In genomic region chr19:9144920-9145319, GRCh38 we compare ENCODE assay signal across 26 cellular contexts. TPM values are rescaled to one million over a fixed set of nuclear protein-coding genes. Genes with fewer than 3 reads are reported as not detected.
A peak's percentile ranks its signal among the peaks of the same experiment; 100 is the strongest.
DNase-seq lines count a peak whose midpoint lies in the region; ATAC-seq, FAIRE-seq and TF ChIP-seq lines count a peak whose summit lies in the region.
"Had no signal": no experiment of that assay in that cellular context is flagged by ENCODE, and none has a peak within 500 bp of the region (broad histone marks: within the 10 kb centered on the region; RNA-seq: fewer than 3 reads in every experiment).

No MANE protein-coding gene starts in this region.

- TF ChIP-seq CTCF in NB4 (IDR thresholded peaks at IDR 0.05; ENCODE audit: low read depth, low read length) (no peak), K562 (IDR thresholded peaks at IDR 0.05 in 2 of 3, conservative IDR thresholded peaks at IDR 0.05 in 1 of 3; ENCODE audit: insufficient read depth in 2 of 3, low read depth in 1 of 3, low read length in 3 of 3) (no peak)

- CTCF ChIA-PET in K562 (lab: Yijun Ruan, JAX; ENCODE audit: low intra/inter-chr PET ratio): no interaction called here

- H3K79me2 ChIP-seq in GM23248 (ENCODE audit: insufficient read depth): peaks cover 97% of the 10 kb centered on the region
- H3K79me2 ChIP-seq in K562 (ENCODE audit: control insufficient read depth, insufficient read depth, low read length): peaks cover 97% of the 10 kb centered on the region

- no peak for ATAC-seq in K562
- ATAC-seq in Right ventricle myocardium inferior: no peak
- no peak for ATAC-seq in GM21423 (IDR thresholded peaks at IDR 0.05; ENCODE audit: unreplicated experiment)
- ATAC-seq: activated CD8-positive, alpha-beta T cell treated with anti-CD3 and anti-CD28 coated beads, Interleukin-2, amount 10 ng/mL, durations not matched to agents 7 days and 5 days; lower lobe of right lung had no signal

- H3K9ac ChIP-seq in GM23248 (no peak overlapping the region), K562 (ENCODE audit: insufficient read depth in 1 of 2, low read depth in 2 of 2, low read length in 2 of 2) (no peak overlapping the region)
- H3K9ac ChIP-seq: SK-N-SH had no signal

- POLR2A ChIA-PET in K562 (lab: Yijun Ruan, JAX): interaction anchor here (0.5 kb wide), 1 partner anchor 15 kb away, joined by 3 read pairs; no protein-coding TSS in a partner anchor

- H3K27me3 ChIP-seq in GM23248 (replicated peaks; ENCODE audit: insufficient read depth) (no peaks in the 10 kb centered on the region), K562 (ENCODE audit: control insufficient read depth in 2 of 2, insufficient read depth in 2 of 2, low read length in 2 of 2) (no peaks in the 10 kb centered on the region)
- H3K27me3 ChIP-seq: tibial nerve had no signal

- H3K9me2 ChIP-seq in GM23248 (ENCODE audit: insufficient read depth): no peaks in the 10 kb centered on the region
- H3K9me2 ChIP-seq: SK-N-SH had no signal

- peaks cover 6% of the 10 kb centered on the region; the same call in 1 of the 2 replicates for H3F3A ChIP-seq in GM23248 (ENCODE audit: insufficient read depth)

- H3K4me3 ChIP-seq in GM23248 (no peak overlapping the region), NB4 (ENCODE audit: low read depth, low read length) (no peak overlapping the region), K562 (no peak overlapping the region)
- H3K4me3 ChIP-seq: lower lobe of right lung, tibial nerve had no signal

- no peaks in the 10 kb centered on the region for H3K9me1 ChIP-seq in K562 (ENCODE audit: control insufficient read depth, insufficient read depth, low read length)

- H3K36me3 ChIP-seq in GM23248 (ENCODE audit: low read depth) (peaks cover 26% of the 10 kb centered on the region), K562 (ENCODE audit: control insufficient read depth, insufficient read depth, low read length) (peaks cover 57% of the 10 kb centered on the region)

- TF ChIP-seq EP300 in K562 (IDR thresholded peaks at IDR 0.05; ENCODE audit: low read length): no peak

- no peak overlapping the region for H3K27ac ChIP-seq in GM23248
- H3K27ac ChIP-seq in K562 (ENCODE audit: extremely low read depth, low read depth, low read length): no peak overlapping the region
- H3K27ac ChIP-seq: lower lobe of right lung, tibial nerve had no signal

- peaks cover 8% of the 10 kb centered on the region for H3K4me1 ChIP-seq in GM23248 (ENCODE audit: insufficient read depth)
- 0 out of 5 replicates have a peak, but pooled peaks cover 0 to 5% of the 10 kb centered on the region in 2 experiments for H3K4me1 ChIP-seq in K562 (replicated peaks in 1 of 2; ENCODE audit: control insufficient read depth in 2 of 2, insufficient read depth in 2 of 2, low read length in 2 of 2)

- H3K9me3 ChIP-seq in GM23248 (ENCODE audit: low read depth) (no peaks in the 10 kb centered on the region), K562 (replicated peaks; ENCODE audit: control insufficient read depth, insufficient read depth, low read depth, low read length) (peaks cover 18% of the 10 kb centered on the region)

- H4K20me1 ChIP-seq in GM23248 (ENCODE audit: insufficient read depth) (peaks cover 5% of the 10 kb centered on the region), K562 (replicated peaks; ENCODE audit: control insufficient read depth, insufficient read depth, low read length) (no peaks in the 10 kb centered on the region)

- FAIRE-seq in K562 (lab: Jason Lieb, UNC): no peak

- H3K4me2 ChIP-seq in GM23248 (ENCODE audit: unreplicated experiment) (no peak overlapping the region), K562 (ENCODE audit: insufficient read depth, low read length) (no peak overlapping the region)
- H3K4me2 ChIP-seq: SK-N-SH had no signal

- TF ChIP-seq POLR2A in NB4 (IDR thresholded peaks at IDR 0.05; ENCODE audit: extremely low read depth, insufficient read length): no peak
- TF ChIP-seq POLR2A in K562 (conservative IDR thresholded peaks at IDR 0.05): no peak

- in situ Hi-C loops in GM23248 (cut with MboI) (no loop called here), K562 (cut with MboI) (no loop called here)

- 95 to 98% methylated on average over 5 of the region's 5 CpGs for WGBS in GM23248 (ENCODE audit: low coverage in 1 of 2, low lambda C conversion rate in 2 of 2, missing lambda C conversion rate in 2 of 2), 2 experiments
- 94% methylated on average over 5 of the region's 5 CpGs for WGBS in K562 (ENCODE audit: insufficient coverage, low coverage, missing lambda C conversion rate)

- H2AFZ ChIP-seq in GM23248 (no peak overlapping the region), K562 (ENCODE audit: low read depth, low read length) (no peak overlapping the region)

- peak; percentile 21 for DNase-seq in GM23248
- DNase-seq in NB4 (ENCODE audit: low read depth): peak; percentile 45
- no peak for DNase-seq in K562 (ENCODE audit: extremely low read depth in 1 of 4, low spot score in 3 of 4)
- DNase-seq in myocyte (ENCODE audit: low read depth): peak; percentile 24
- no peak for DNase-seq in retina
- no peak for DNase-seq in occipital lobe (lab: John Stamatoyannopoulos, UW)
- no peak for DNase-seq in Right ventricle myocardium inferior (ENCODE audit: missing footprints)
- DNase-seq: activated B cell treated with CpG ODN at 0.5 μM for 24 hours; activated CD8-positive, alpha-beta T cell treated with anti-CD3 and anti-CD28 coated beads, Interleukin-2, amount 10 ng/mL, durations not matched to agents 7 days and 5 days; activated naive CD4-positive, alpha-beta T cell treated with Interleukin-2 at 50 U/mL for 16 hours; activated T-cell treated with anti-CD3 and anti-CD28 coated beads, Interleukin-2, amount 50 U/mL, for 1 hour; AML-193; DND-41; islet precursor cell; Kasumi-1; lower lobe of right lung; NCI-H2081; NCI-H524; SK-N-SH; stimulated activated CD4-positive, alpha-beta T cell treated with anti-CD3 and anti-CD28 coated beads, Interleukin-4, amount 100 ng/mL, for 4 hours had no signal

- no TSS peak for BruUV-seq in K562 (replicated peaks; lab: Mats Ljungman, UMichigan)

- intact Hi-C loops in K562 (cut with micrococcal nuclease) (loop anchor here (5.0 kb wide), 1 partner anchor 162 kb away; the partner anchor contains the start of gene ZNF699), Right ventricle myocardium inferior (cut with DNase I) (loop anchor here (5.0 to 10.0 kb wide), 2 partner anchors 290 to 647 kb away; partner anchors contain the start of gene ZNF266)

- TF ChIP-seq RAD21 in K562 (CRISPR knock-in tag; conservative IDR thresholded peaks at IDR 0.05 in 1 of 2, IDR thresholded peaks at IDR 0.05 in 1 of 2): no peak

RNA-seq across cellular contexts. Expression of gene ZNF317, which starts 4.7 kb away (rescaled TPM):
- total RNA-seq in GM23248 (2014; rRNA removed; shearing (Covaris generic)): 10.5 and 11.6 TPM in 2 replicates
- polyA plus RNA-seq in GM23248 (2016; fragmentation: Nextera tagmentation; extraction: Ambion mirVana) (16.0 and 19.5 TPM in 2 replicates), K562 (2011; rRNA removed) (20.1 and 23.1 TPM in 2 replicates), K562 (2014; fragmentation: Illumina TruSeq; extraction: Trizol) (38.6 and 40.5 TPM in 2 replicates), K562 (2014; fragmentation: Nextera tagmentation; extraction: Ambion mirVana) (10 to 100 TPM; 23.9 to 37.9 TPM), K562 (2014; rRNA removed) (17.3 and 18.6 TPM in 2 replicates)
- total RNA-seq in K562 (2011; cell fraction: chromatin; rRNA removed; ENCODE audit: low replicate concordance): 72.8 and 100.0 TPM in 2 replicates
- total RNA-seq in K562 (2011; cell fraction: nucleolus; rRNA removed): 45.5 and 52.5 TPM in 2 replicates
- 58.0 and 59.6 TPM in 2 replicates for total RNA-seq in K562 (2011; cell fraction: nucleoplasm; rRNA removed)
- total RNA-seq in K562 (2014; rRNA removed) (17.3 and 21.7 TPM in 2 replicates), K562 (2014; rRNA removed; fragmentation: Illumina TruSeq; extraction: Trizol) (35.4 and 37.7 TPM in 2 replicates), K562 (2015; rRNA removed; fragmentation: Illumina TruSeq; extraction: Trizol) (31.4 and 34.8 TPM in 2 replicates), K562 (2021) (37.1 and 43.2 TPM in 2 replicates), myocyte (24.7 and 26.0 TPM in 2 replicates), occipital lobe (18.7 TPM), Right ventricle myocardium inferior (14.7 TPM)
- 17.0 and 19.8 TPM in 2 replicates for polyA plus RNA-seq in K562 (2011; cell fraction: cytosol; rRNA removed)
- polyA plus RNA-seq in K562 (2011; cell fraction: nucleus; rRNA removed): 47.1 and 63.2 TPM in 2 replicates
- 24.0 and 28.0 TPM in 2 replicates for polyA plus RNA-seq in K562 (2012)
- 23.8 and 25.1 TPM in 2 replicates for polyA minus RNA-seq in K562 (2011; rRNA and poly(A)+ RNA removed)
- 16.2 and 19.2 TPM in 2 replicates for polyA minus RNA-seq in K562 (2011; cell fraction: cytosol; rRNA and poly(A)+ RNA removed)
- 16.0 and 21.8 TPM in 2 replicates for polyA minus RNA-seq in K562 (2011; cell fraction: nucleus; rRNA and poly(A)+ RNA removed)
- 26.2 TPM for polyA plus RNA-seq in myocyte (2012)

RNA-seq across cellular contexts. Expression of gene OR7G3, which starts 18.2 kb away (rescaled TPM):
- total RNA-seq in GM23248 (2014; rRNA removed; shearing (Covaris generic)): not detected in 2 replicates
- not detected in 2 replicates for polyA plus RNA-seq in GM23248 (2016; fragmentation: Nextera tagmentation; extraction: Ambion mirVana)
- not detected in 2 replicates for total RNA-seq in K562 (2011; cell fraction: chromatin; rRNA removed; ENCODE audit: low replicate concordance)
- not detected in 2 replicates for total RNA-seq in K562 (2011; cell fraction: nucleolus; rRNA removed)
- not detected in 2 replicates for total RNA-seq in K562 (2011; cell fraction: nucleoplasm; rRNA removed)
- not detected in 2 replicates for total RNA-seq in K562 (2014; rRNA removed)
- total RNA-seq in K562 (2014; rRNA removed; fragmentation: Illumina TruSeq; extraction: Trizol): not detected in 2 replicates
- total RNA-seq in K562 (2015; rRNA removed; fragmentation: Illumina TruSeq; extraction: Trizol): not detected in 2 replicates
- not detected in 2 replicates for total RNA-seq in K562 (2021)
- polyA plus RNA-seq in K562 (2011; rRNA removed): not detected in 2 replicates
- polyA plus RNA-seq in K562 (2011; cell fraction: cytosol; rRNA removed): not detected in 2 replicates
- not detected in 2 replicates for polyA plus RNA-seq in K562 (2011; cell fraction: nucleus; rRNA removed)
- not detected in 2 replicates for polyA plus RNA-seq in K562 (2012)
- polyA plus RNA-seq in K562 (2014; fragmentation: Illumina TruSeq; extraction: Trizol): not detected in 2 replicates
- polyA plus RNA-seq in K562 (2014; fragmentation: Nextera tagmentation; extraction: Ambion mirVana): not detected
- polyA plus RNA-seq in K562 (2014; rRNA removed): not detected in 2 replicates
- not detected in 2 replicates for polyA minus RNA-seq in K562 (2011; rRNA and poly(A)+ RNA removed)
- not detected in 2 replicates for polyA minus RNA-seq in K562 (2011; cell fraction: cytosol; rRNA and poly(A)+ RNA removed)
- not detected in 2 replicates for polyA minus RNA-seq in K562 (2011; cell fraction: nucleus; rRNA and poly(A)+ RNA removed)
- total RNA-seq in myocyte: not detected in 2 replicates
- polyA plus RNA-seq in myocyte (2012): not detected
- not detected for total RNA-seq in occipital lobe
- total RNA-seq in Right ventricle myocardium inferior: not detected
- total RNA-seq: activated B cell treated with CpG ODN at 0.5 μM for 24 hours; activated CD8-positive, alpha-beta T cell treated with anti-CD3 and anti-CD28 coated beads, Interleukin-2, amount 10 ng/mL, durations not matched to agents 7 days and 5 days; cardiac septum; epithelial cell of proximal tubule; lower lobe of right lung; RPMI7951; T-helper 2 cell treated with Interferon-gamma antibody and Interleukin-4, amounts not matched to agents 100 ng/mL and 5 ng/mL, for 36 hours; tibial nerve had no signal
- polyA plus RNA-seq: SK-N-SH had no signal

RNA-seq across cellular contexts. Expression of gene OR7G1, which starts 29.4 kb away (rescaled TPM):
- not detected in 2 replicates for total RNA-seq in GM23248 (2014; rRNA removed; shearing (Covaris generic))
- polyA plus RNA-seq in GM23248 (2016; fragmentation: Nextera tagmentation; extraction: Ambion mirVana) (not detected in 2 replicates), K562 (2011; rRNA removed) (not detected in 2 replicates), K562 (2014; fragmentation: Illumina TruSeq; extraction: Trizol) (not detected in 2 replicates), K562 (2014; fragmentation: Nextera tagmentation; extraction: Ambion mirVana) (not detected), K562 (2014; rRNA removed) (not detected in 2 replicates)
- not detected in 2 replicates for total RNA-seq in K562 (2011; cell fraction: chromatin; rRNA removed; ENCODE audit: low replicate concordance)
- not detected in 2 replicates for total RNA-seq in K562 (2011; cell fraction: nucleolus; rRNA removed)
- total RNA-seq in K562 (2011; cell fraction: nucleoplasm; rRNA removed): not detected in 2 replicates
- total RNA-seq in K562 (2014; rRNA removed) (not detected in 2 replicates), K562 (2014; rRNA removed; fragmentation: Illumina TruSeq; extraction: Trizol) (not detected in 2 replicates), K562 (2015; rRNA removed; fragmentation: Illumina TruSeq; extraction: Trizol) (not detected in 2 replicates), K562 (2021) (not detected in 2 replicates), myocyte (not detected in 2 replicates), occipital lobe (not detected), Right ventricle myocardium inferior (not detected)
- polyA plus RNA-seq in K562 (2011; cell fraction: cytosol; rRNA removed): not detected in 2 replicates
- not detected in 2 replicates for polyA plus RNA-seq in K562 (2011; cell fraction: nucleus; rRNA removed)
- not detected in 2 replicates for polyA plus RNA-seq in K562 (2012)
- polyA minus RNA-seq in K562 (2011; rRNA and poly(A)+ RNA removed): not detected in 2 replicates
- not detected in 2 replicates for polyA minus RNA-seq in K562 (2011; cell fraction: cytosol; rRNA and poly(A)+ RNA removed)
- polyA minus RNA-seq in K562 (2011; cell fraction: nucleus; rRNA and poly(A)+ RNA removed): not detected in 2 replicates
- polyA plus RNA-seq in myocyte (2012): not detected
- total RNA-seq: activated B cell treated with CpG ODN at 0.5 μM for 24 hours; activated CD8-positive, alpha-beta T cell treated with anti-CD3 and anti-CD28 coated beads, Interleukin-2, amount 10 ng/mL, durations not matched to agents 7 days and 5 days; cardiac septum; epithelial cell of proximal tubule; lower lobe of right lung; RPMI7951; T-helper 2 cell treated with Interferon-gamma antibody and Interleukin-4, amounts not matched to agents 100 ng/mL and 5 ng/mL, for 36 hours; tibial nerve had no signal
- polyA plus RNA-seq: SK-N-SH had no signal

RNA-seq across cellular contexts. Expression of gene OR7D2, which starts 33.9 kb away (rescaled TPM):
- not detected in 2 replicates for total RNA-seq in GM23248 (2014; rRNA removed; shearing (Covaris generic))
- not detected in 2 replicates for polyA plus RNA-seq in GM23248 (2016; fragmentation: Nextera tagmentation; extraction: Ambion mirVana)
- 2.6 and 3.0 TPM in 2 replicates for total RNA-seq in K562 (2011; cell fraction: chromatin; rRNA removed; ENCODE audit: low replicate concordance)
- total RNA-seq in K562 (2011; cell fraction: nucleolus; rRNA removed): 1.8 and 2.0 TPM in 2 replicates
- 3.1 TPM in 2 replicates for total RNA-seq in K562 (2011; cell fraction: nucleoplasm; rRNA removed)
- total RNA-seq in K562 (2014; rRNA removed): 0.05 and 0.20 TPM in 2 replicates
- total RNA-seq in K562 (2014; rRNA removed; fragmentation: Illumina TruSeq; extraction: Trizol): 0.45 and 0.51 TPM in 2 replicates
- total RNA-seq in K562 (2015; rRNA removed; fragmentation: Illumina TruSeq; extraction: Trizol): 0.43 and 0.72 TPM in 2 replicates
- 0.40 and 0.49 TPM in 2 replicates for total RNA-seq in K562 (2021)
- polyA plus RNA-seq in K562 (2011; rRNA removed): 0.75 and 1.2 TPM in 2 replicates
- 0.70 and 2.0 TPM in 2 replicates for polyA plus RNA-seq in K562 (2011; cell fraction: cytosol; rRNA removed)
- 1.7 and 1.8 TPM in 2 replicates for polyA plus RNA-seq in K562 (2011; cell fraction: nucleus; rRNA removed)
- polyA plus RNA-seq in K562 (2012): 0.33 and 0.42 TPM in 2 replicates
- polyA plus RNA-seq in K562 (2014; fragmentation: Illumina TruSeq; extraction: Trizol): 0.39 and 0.62 TPM in 2 replicates
- polyA plus RNA-seq in K562 (2014; fragmentation: Nextera tagmentation; extraction: Ambion mirVana): under 1 TPM; 0.22 to 0.25 TPM
- 0.42 and 0.45 TPM in 2 replicates for polyA plus RNA-seq in K562 (2014; rRNA removed)
- polyA minus RNA-seq in K562 (2011; rRNA and poly(A)+ RNA removed): 0.70 and 0.93 TPM in 2 replicates
- polyA minus RNA-seq in K562 (2011; cell fraction: cytosol; rRNA and poly(A)+ RNA removed): 0.48 and 0.55 TPM in 2 replicates
- polyA minus RNA-seq in K562 (2011; cell fraction: nucleus; rRNA and poly(A)+ RNA removed): 0.67 and 0.78 TPM in 2 replicates
- total RNA-seq in myocyte: 0.21 TPM in 1 of 2 replicates, not detected in the other
- polyA plus RNA-seq in myocyte (2012): 0.04 TPM
- total RNA-seq in occipital lobe: not detected
- total RNA-seq in Right ventricle myocardium inferior: 0.08 TPM
- total RNA-seq: activated B cell treated with CpG ODN at 0.5 μM for 24 hours; activated CD8-positive, alpha-beta T cell treated with anti-CD3 and anti-CD28 coated beads, Interleukin-2, amount 10 ng/mL, durations not matched to agents 7 days and 5 days; cardiac septum; RPMI7951 had no signal
- polyA plus RNA-seq: SK-N-SH had no signal

RNA-seq across cellular contexts. Expression of gene OR7G2, which starts 37.6 kb away (rescaled TPM):
- not detected in 2 replicates for total RNA-seq in GM23248 (2014; rRNA removed; shearing (Covaris generic))
- polyA plus RNA-seq in GM23248 (2016; fragmentation: Nextera tagmentation; extraction: Ambion mirVana) (not detected in 2 replicates), K562 (2011; rRNA removed) (0.16 and 0.20 TPM in 2 replicates), K562 (2014; fragmentation: Illumina TruSeq; extraction: Trizol) (not detected in 2 replicates), K562 (2014; fragmentation: Nextera tagmentation; extraction: Ambion mirVana) (not detected), K562 (2014; rRNA removed) (not detected in 2 replicates)
- total RNA-seq in K562 (2011; cell fraction: chromatin; rRNA removed; ENCODE audit: low replicate concordance): not detected in 2 replicates
- total RNA-seq in K562 (2011; cell fraction: nucleolus; rRNA removed): not detected in 2 replicates
- not detected in 2 replicates for total RNA-seq in K562 (2011; cell fraction: nucleoplasm; rRNA removed)
- total RNA-seq in K562 (2014; rRNA removed) (not detected in 2 replicates), K562 (2014; rRNA removed; fragmentation: Illumina TruSeq; extraction: Trizol) (not detected in 2 replicates), K562 (2015; rRNA removed; fragmentation: Illumina TruSeq; extraction: Trizol) (not detected in 2 replicates), K562 (2021) (not detected in 2 replicates), myocyte (not detected in 2 replicates), occipital lobe (not detected), Right ventricle myocardium inferior (not detected)
- 0.10 and 0.13 TPM in 2 replicates for polyA plus RNA-seq in K562 (2011; cell fraction: cytosol; rRNA removed)
- 0.13 TPM in 1 of 2 replicates, not detected in the other for polyA plus RNA-seq in K562 (2011; cell fraction: nucleus; rRNA removed)
- polyA plus RNA-seq in K562 (2012): 0.05 TPM in 1 of 2 replicates, not detected in the other
- polyA minus RNA-seq in K562 (2011; rRNA and poly(A)+ RNA removed): not detected in 2 replicates
- not detected in 2 replicates for polyA minus RNA-seq in K562 (2011; cell fraction: cytosol; rRNA and poly(A)+ RNA removed)
- polyA minus RNA-seq in K562 (2011; cell fraction: nucleus; rRNA and poly(A)+ RNA removed): not detected in 2 replicates
- not detected for polyA plus RNA-seq in myocyte (2012)
- total RNA-seq: activated B cell treated with CpG ODN at 0.5 μM for 24 hours; activated CD8-positive, alpha-beta T cell treated with anti-CD3 and anti-CD28 coated beads, Interleukin-2, amount 10 ng/mL, durations not matched to agents 7 days and 5 days; cardiac septum; epithelial cell of proximal tubule; lower lobe of right lung; RPMI7951; T-helper 2 cell treated with Interferon-gamma antibody and Interleukin-4, amounts not matched to agents 100 ng/mL and 5 ng/mL, for 36 hours; tibial nerve had no signal
- polyA plus RNA-seq: SK-N-SH had no signal

Comparison
In these comparisons a context has a peak if more than half of its experiments do, and no peak if none do; other contexts are left out.
1. DNase-seq: peak in GM23248 (single experiment), NB4 (single experiment) and myocyte (single experiment); none in K562 (0 of 4), retina (single experiment), occipital lobe (single experiment) and Right ventricle myocardium inferior (single experiment).